8 cellular contexts compared by ENCODE assay signal in genomic region chr1:54052934-54053744, GRCh38. TPM values are rescaled to one million over a fixed set of nuclear protein-coding genes. Genes with fewer than 3 reads are reported as not detected.
A peak's percentile ranks its signal among the peaks of the same experiment; 100 is the strongest.
DNase-seq lines count a peak whose midpoint lies in the region; ATAC-seq, FAIRE-seq and TF ChIP-seq lines count a peak whose summit lies in the region.

Gene TCEANC2 (plus strand): TSS chr1:54053608. CDS start chr1:54054423, 815 bp downstream.
A gene with protein sequence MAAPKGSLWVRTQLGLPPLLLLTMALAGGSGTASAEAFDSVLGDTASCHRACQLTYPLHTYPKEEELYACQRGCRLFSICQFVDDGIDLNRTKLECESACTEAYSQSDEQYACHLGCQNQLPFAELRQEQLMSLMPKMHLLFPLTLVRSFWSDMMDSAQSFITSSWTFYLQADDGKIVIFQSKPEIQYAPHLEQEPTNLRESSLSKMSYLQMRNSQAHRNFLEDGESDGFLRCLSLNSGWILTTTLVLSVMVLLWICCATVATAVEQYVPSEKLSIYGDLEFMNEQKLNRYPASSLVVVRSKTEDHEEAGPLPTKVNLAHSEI (minus strand): TSS chr1:54053204. CDS start chr1:54053188, 16 bp downstream.

- TF ChIP-seq POLR2A in GM18526 (IDR thresholded peaks at IDR 0.05; ENCODE audit: extremely low read depth, insufficient read length) (peak; percentile 77), body of pancreas (IDR thresholded peaks at IDR 0.05) (peak; percentile 62 to 90 (median 87)), gastrocnemius medialis (IDR thresholded peaks at IDR 0.05) (peak; percentile 80 to 85)

- peak; percentile 91 for ATAC-seq in HG03064 (IDR thresholded peaks at IDR 0.05; ENCODE audit: low read depth, unreplicated experiment)
- ATAC-seq in body of pancreas: peak; percentile 95
- ATAC-seq in gastrocnemius medialis: peak; percentile 93 to 94

- H3K4me1 ChIP-seq in body of pancreas (peaks cover 45% of the 10 kb centered on the region), gastrocnemius medialis (peaks cover 49% of the 10 kb centered on the region in 2 donors)

- intact Hi-C loops in body of pancreas (cut with DNase I) (loop anchor here (10.0 kb wide), 1 partner anchor 208 kb away; no protein-coding TSS in a partner anchor), gastrocnemius medialis (cut with DNase I; ENCODE audit: low total_unique reads) (loop anchor here (1.0 to 5.0 kb wide), 6 partner anchors 108 to 434 kb away; partner anchors contain the start of genes CYB5RL, IFT25, MRPL37 and NDC1)

- TF ChIP-seq CTCF in body of pancreas (IDR thresholded peaks at IDR 0.05): peak in 3 of 7 experiments; percentile 24 to 31 (median 25)
- peak in 1 of 5 experiments; percentile 10 for TF ChIP-seq CTCF in gastrocnemius medialis (IDR thresholded peaks at IDR 0.05 in 4 of 5, conservative IDR thresholded peaks at IDR 0.05 in 1 of 5)

- in situ Hi-C loops in gastrocnemius medialis (cut with MboI; ENCODE audit: low sequenced_read_pairs in 4 of 4): loop anchor here in 1 of 4 donors (5.0 to 25.0 kb wide), 2 partner anchors 211 to 709 kb away; partner anchors contain the start of gene PARS2

- H3K36me3 ChIP-seq in body of pancreas (replicated peaks in 1 of 2; ENCODE audit: insufficient read depth in 1 of 2, low read depth in 2 of 2) (no peaks in the 10 kb centered on the region), gastrocnemius medialis (peaks cover 0 to 3% of the 10 kb centered on the region in 2 donors)

- DNase-seq in A172 (ENCODE audit: low spot score) (peak; percentile 97), NCI-H2107 treated with DMSO at 0.1 percent for 48 hours (lab: John Stamatoyannopoulos, UW; ENCODE audit: unreplicated experiment) (peak; percentile 98), body of pancreas (peak; percentile 97 to 99 (median 97)), iPS DF 4.7 (ENCODE audit: extremely low read depth, low spot score) (peak; percentile 91), gastrocnemius medialis (peak; percentile 97 to 98)

- H3K27ac ChIP-seq in body of pancreas (peak within 1 kb of the TSS; percentile 82 to 96 (median 92)), gastrocnemius medialis (peak within 1 kb of the TSS; percentile 98 to 99 (median 98))

- 0 to 1% methylated on average over 24 to 59 of the region's 59 CpGs for WGBS in body of pancreas, 2 donors

- H3K4me3 ChIP-seq in body of pancreas (peak within 1 kb of the TSS; percentile 70 to 82), gastrocnemius medialis (peak within 1 kb of the TSS; percentile 82 to 99 (median 96))

- peak; percentile 95 for FAIRE-seq in TTC549 (lab: Jason Lieb, UNC)

- H3K9me3 ChIP-seq in body of pancreas (no peaks in the 10 kb centered on the region), gastrocnemius medialis (no peaks in the 10 kb centered on the region)

- H3K27me3 ChIP-seq in body of pancreas (no peaks in the 10 kb centered on the region), gastrocnemius medialis (no peaks in the 10 kb centered on the region)

RNA-seq across cellular contexts. Expression of gene TCEANC2, which starts in this region (rescaled TPM):
- 2.6 and 3.7 TPM in 2 replicates for total RNA-seq in A172 (2014; rRNA removed; shearing (Covaris generic))
- total RNA-seq in body of pancreas (1 to 10 TPM; 1.3 to 2.9 TPM), gastrocnemius medialis (1 to 10 TPM; 2.6 to 9.5 (median 7.0) TPM)

RNA-seq across cellular contexts. Expression of the second gene that starts in this region (rescaled TPM):
- 233 and 290 TPM in 2 replicates for total RNA-seq in A172 (2014; rRNA removed; shearing (Covaris generic))
- 100 to 1,000 TPM in 1 of 2 donors, 10 to 100 TPM in 1; 89.5 to 131 TPM for total RNA-seq in body of pancreas
- total RNA-seq in gastrocnemius medialis: 100 to 1,000 TPM; 156 to 248 (median 224) TPM

Comparison
In these comparisons a context has a peak if more than half of its experiments do, and no peak if none do; other contexts are left out.
1. Peak in every context shown above with its lines: DNase-seq, ATAC-seq, H3K4me3 ChIP-seq and H3K27ac ChIP-seq.